Comparison of ENCODE assay signal across 34 cellular contexts in genomic region chr1:62536865-62537264, GRCh38.
"Had no signal": no experiment of that assay in that cellular context is flagged by ENCODE, and none has a peak within 500 bp of the region (broad histone marks: within the 10 kb centered on the region; RNA-seq: fewer than 3 reads in every experiment).

No MANE protein-coding gene starts in this region.

- H3K4me3 Mint-ChIP-seq: activated CD4-positive, alpha-beta memory T cell treated with anti-CD3 and anti-CD28 coated beads for 36 hours; activated CD4-positive, alpha-beta T cell treated with anti-CD3 and anti-CD28 coated beads for 36 hours; activated CD4-positive, alpha-beta T cell treated with anti-CD3 and anti-CD28 coated beads, Interleukin-2, amount 10 ng/mL, durations not matched to agents 24 days and 14 days; activated CD8-positive, alpha-beta memory T cell treated with anti-CD3 and anti-CD28 coated beads, Interleukin-2, amount 10 ng/mL, durations not matched to agents 7 days and 5 days; activated CD8-positive, alpha-beta T cell treated with anti-CD3 and anti-CD28 coated beads, Interleukin-2, amount 10 ng/mL, durations not matched to agents 7 days and 5 days; activated naive CD4-positive, alpha-beta T cell treated with anti-CD3 and anti-CD28 coated beads, Interleukin-2, amount 10 ng/mL, durations not matched to agents 7 days and 5 days; activated naive CD8-positive, alpha-beta T cell treated with anti-CD3 and anti-CD28 coated beads, Interleukin-2, amount 10 ng/mL, durations not matched to agents 7 days and 5 days; activated T-helper 1 cell treated with anti-CD3 and anti-CD28 coated beads, Interleukin-12 subunit alpha, Interleukin-12 subunit beta, Interleukin-2, Interleukin-4 antibody, amounts not matched to agents 30 ng/mL and 10 ng/mL and 1 ng/mL, durations not matched to agents 14 hours and 24 hours and 36 hours; brain; T-helper 17 cell; T-helper 2 cell treated with Interferon-gamma antibody and Interleukin-4, amounts not matched to agents 5 μg/mL and 100 μg/mL, for 36 hours had no signal

- H3K27ac ChIP-seq: ascending aorta, breast epithelium, cardiac muscle cell, colonic mucosa, epithelial cell of prostate, esophagus squamous epithelium, gastroesophageal sphincter, WERI-Rb-1 had no signal

- H3K27ac Mint-ChIP-seq: activated CD4-positive, alpha-beta memory T cell treated with anti-CD3 and anti-CD28 coated beads for 36 hours; activated CD4-positive, alpha-beta T cell treated with anti-CD3 and anti-CD28 coated beads for 36 hours; activated CD4-positive, alpha-beta T cell treated with anti-CD3 and anti-CD28 coated beads, Interleukin-2, amount 10 ng/mL, durations not matched to agents 24 days and 14 days; activated CD8-positive, alpha-beta memory T cell treated with anti-CD3 and anti-CD28 coated beads, Interleukin-2, amount 10 ng/mL, durations not matched to agents 7 days and 5 days; activated CD8-positive, alpha-beta T cell treated with anti-CD3 and anti-CD28 coated beads, Interleukin-2, amount 10 ng/mL, durations not matched to agents 7 days and 5 days; activated naive CD4-positive, alpha-beta T cell treated with anti-CD3 and anti-CD28 coated beads, Interleukin-2, amount 10 ng/mL, durations not matched to agents 7 days and 5 days; activated naive CD4-positive, alpha-beta T cell treated with anti-CD3 and anti-CD28 coated beads, Interleukin-2, amount 50 U/mL, for 72 hours; activated naive CD8-positive, alpha-beta T cell treated with anti-CD3 and anti-CD28 coated beads, Interleukin-2, amount 10 ng/mL, durations not matched to agents 7 days and 5 days; activated T-helper 1 cell treated with anti-CD3 and anti-CD28 coated beads, Interleukin-12 subunit alpha, Interleukin-12 subunit beta, Interleukin-2, Interleukin-4 antibody, amounts not matched to agents 30 ng/mL and 10 ng/mL and 1 ng/mL, durations not matched to agents 14 hours and 24 hours and 36 hours; activated T-helper 2 cell treated with anti-CD3 and anti-CD28 coated beads, Interferon-gamma antibody, Interleukin-2, Interleukin-4, amounts not matched to agents 10 μg/mL and 5 μg/mL and 100 μg/mL, durations not matched to agents 14 hours and 24 hours and 36 hours; T-helper 2 cell treated with Interferon-gamma antibody and Interleukin-4, amounts not matched to agents 5 μg/mL and 100 μg/mL, for 36 hours had no signal

- H3K9me3 Mint-ChIP-seq: activated CD4-positive, alpha-beta memory T cell treated with anti-CD3 and anti-CD28 coated beads for 36 hours; activated CD4-positive, alpha-beta T cell treated with anti-CD3 and anti-CD28 coated beads, Interleukin-2, amount 10 ng/mL, durations not matched to agents 24 days and 14 days; activated naive CD4-positive, alpha-beta T cell treated with anti-CD3 and anti-CD28 coated beads, Interleukin-2, amount 10 ng/mL, durations not matched to agents 7 days and 5 days; activated naive CD4-positive, alpha-beta T cell treated with anti-CD3 and anti-CD28 coated beads, Interleukin-2, amount 50 U/mL, for 72 hours; activated naive CD8-positive, alpha-beta T cell treated with anti-CD3 and anti-CD28 coated beads, Interleukin-2, amount 10 ng/mL, durations not matched to agents 7 days and 5 days; activated T-helper 1 cell treated with anti-CD3 and anti-CD28 coated beads, Interleukin-12 subunit alpha, Interleukin-12 subunit beta, Interleukin-2, Interleukin-4 antibody, amounts not matched to agents 30 ng/mL and 10 ng/mL and 1 ng/mL, durations not matched to agents 14 hours and 24 hours and 36 hours; activated T-helper 2 cell treated with anti-CD3 and anti-CD28 coated beads, Interferon-gamma antibody, Interleukin-2, Interleukin-4, amounts not matched to agents 10 μg/mL and 5 μg/mL and 100 μg/mL, durations not matched to agents 14 hours and 24 hours and 36 hours; brain; T-helper 2 cell treated with Interferon-gamma antibody and Interleukin-4, amounts not matched to agents 5 μg/mL and 100 μg/mL, for 36 hours had no signal

- ATAC-seq: activated CD4-positive, alpha-beta T cell treated with anti-CD3 and anti-CD28 coated beads for 36 hours; activated CD8-positive, alpha-beta memory T cell treated with anti-CD3 and anti-CD28 coated beads, Interleukin-2, amount 10 ng/mL, durations not matched to agents 7 days and 5 days; activated CD8-positive, alpha-beta T cell treated with anti-CD3 and anti-CD28 coated beads, Interleukin-2, amount 10 ng/mL, durations not matched to agents 7 days and 5 days; activated naive CD4-positive, alpha-beta T cell treated with anti-CD3 and anti-CD28 coated beads, Interleukin-2, amount 50 U/mL, for 72 hours; gastroesophageal sphincter; T-helper 17 cell had no signal

- H3K4me1 ChIP-seq: breast epithelium, colonic mucosa, esophagus squamous epithelium, gastroesophageal sphincter had no signal

- H3K36me3 Mint-ChIP-seq: activated CD4-positive, alpha-beta memory T cell treated with anti-CD3 and anti-CD28 coated beads for 36 hours; activated CD8-positive, alpha-beta memory T cell treated with anti-CD3 and anti-CD28 coated beads, Interleukin-2, amount 10 ng/mL, durations not matched to agents 7 days and 5 days; activated naive CD4-positive, alpha-beta T cell treated with anti-CD3 and anti-CD28 coated beads, Interleukin-2, amount 10 ng/mL, durations not matched to agents 7 days and 5 days; activated naive CD4-positive, alpha-beta T cell treated with anti-CD3 and anti-CD28 coated beads, Interleukin-2, amount 50 U/mL, for 72 hours; activated naive CD8-positive, alpha-beta T cell treated with anti-CD3 and anti-CD28 coated beads, Interleukin-2, amount 10 ng/mL, durations not matched to agents 7 days and 5 days had no signal

- H3K27me3 ChIP-seq: ascending aorta, breast epithelium, cardiac muscle cell, colonic mucosa, esophagus squamous epithelium, gastroesophageal sphincter had no signal

- DNase-seq: activated CD4-positive, alpha-beta memory T cell treated with anti-CD3 and anti-CD28 coated beads for 36 hours; activated CD4-positive, alpha-beta T cell treated with anti-CD3 and anti-CD28 coated beads for 36 hours; activated CD4-positive, alpha-beta T cell treated with anti-CD3 and anti-CD28 coated beads, Interleukin-2, amount 10 ng/mL, durations not matched to agents 24 days and 14 days; activated CD4-positive, CD25-positive, alpha-beta regulatory T cell; activated CD4-positive, CD25-positive, alpha-beta regulatory T cell treated with anti-CD3 and anti-CD28 coated beads, Interleukin-2, amount 50 U/mL, for 72 hours; activated CD8-positive, alpha-beta memory T cell treated with anti-CD3 and anti-CD28 coated beads, Interleukin-2, amount 10 ng/mL, durations not matched to agents 7 days and 5 days; activated CD8-positive, alpha-beta memory T cell treated with anti-CD3 and anti-CD28 coated beads, Interleukin-2, amount 50 U/mL, for 4 hours; activated CD8-positive, alpha-beta T cell treated with anti-CD3 and anti-CD28 coated beads, Interleukin-2, amount 10 ng/mL, durations not matched to agents 7 days and 5 days; activated gamma-delta T cell; activated naive CD4-positive, alpha-beta T cell; activated naive CD4-positive, alpha-beta T cell treated with anti-CD3 and anti-CD28 coated beads, Interleukin-2, amount 10 ng/mL, durations not matched to agents 7 days and 5 days; activated naive CD8-positive, alpha-beta T cell treated with anti-CD3 and anti-CD28 coated beads, Interleukin-2, amount 10 ng/mL, durations not matched to agents 7 days and 5 days; activated T-cell treated with anti-CD3 and anti-CD28 coated beads, Interleukin-2, amount 50 U/mL, for 1 hour; activated T-cell treated with anti-CD3 and anti-CD28 coated beads, Interleukin-2, amount 50 U/mL, for 48 hours; central memory CD4-positive, alpha-beta T cell; cerebellar nuclear complex; colonic mucosa; effector CD8-positive, alpha-beta T cell; esophagus squamous epithelium; foreskin melanocyte; T-helper 1 cell; T-helper 17 cell; T1000; WERI-Rb-1 had no signal

- H3K9me3 ChIP-seq: ascending aorta, breast epithelium, colonic mucosa, esophagus squamous epithelium, gastroesophageal sphincter had no signal

- H3K27me3 Mint-ChIP-seq: activated CD4-positive, alpha-beta memory T cell treated with anti-CD3 and anti-CD28 coated beads for 36 hours; activated CD4-positive, alpha-beta T cell treated with anti-CD3 and anti-CD28 coated beads for 36 hours; activated CD4-positive, alpha-beta T cell treated with anti-CD3 and anti-CD28 coated beads, Interleukin-2, amount 10 ng/mL, durations not matched to agents 24 days and 14 days; activated CD8-positive, alpha-beta memory T cell treated with anti-CD3 and anti-CD28 coated beads, Interleukin-2, amount 10 ng/mL, durations not matched to agents 7 days and 5 days; activated naive CD4-positive, alpha-beta T cell treated with anti-CD3 and anti-CD28 coated beads, Interleukin-2, amount 10 ng/mL, durations not matched to agents 7 days and 5 days; activated naive CD8-positive, alpha-beta T cell treated with anti-CD3 and anti-CD28 coated beads, Interleukin-2, amount 10 ng/mL, durations not matched to agents 7 days and 5 days; brain; T-helper 17 cell had no signal

- H3K4me1 Mint-ChIP-seq: activated CD4-positive, alpha-beta T cell treated with anti-CD3 and anti-CD28 coated beads for 36 hours; activated CD4-positive, alpha-beta T cell treated with anti-CD3 and anti-CD28 coated beads, Interleukin-2, amount 10 ng/mL, durations not matched to agents 24 days and 14 days; activated CD8-positive, alpha-beta memory T cell treated with anti-CD3 and anti-CD28 coated beads, Interleukin-2, amount 10 ng/mL, durations not matched to agents 7 days and 5 days; activated naive CD4-positive, alpha-beta T cell treated with anti-CD3 and anti-CD28 coated beads, Interleukin-2, amount 10 ng/mL, durations not matched to agents 7 days and 5 days; activated naive CD8-positive, alpha-beta T cell treated with anti-CD3 and anti-CD28 coated beads, Interleukin-2, amount 10 ng/mL, durations not matched to agents 7 days and 5 days; brain had no signal
